In the genomic region with DNA sequence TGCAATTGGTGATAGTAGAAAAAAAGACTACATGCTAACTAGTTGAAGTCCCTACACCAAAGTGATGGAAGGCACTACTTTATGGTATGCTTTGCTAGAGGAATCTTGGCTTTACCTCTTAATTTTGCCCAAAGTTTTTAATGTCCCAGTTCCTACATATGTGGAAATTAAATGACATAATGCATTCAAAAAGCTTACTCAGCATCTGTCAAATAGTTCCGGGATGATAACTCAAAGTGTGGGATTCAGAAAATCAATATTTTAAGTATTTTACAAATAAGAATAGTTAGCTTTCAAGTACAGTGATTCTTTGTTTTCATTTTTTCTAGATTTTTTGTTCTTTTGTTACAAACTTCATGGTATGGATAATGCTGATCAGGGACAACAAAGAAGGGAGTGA, we compare ENCODE assay signal across 29 cellular contexts.
"Had no signal": no experiment of that assay in that cellular context is flagged by ENCODE, and none has a peak within 500 bp of the region (broad histone marks: within the 10 kb centered on the region; RNA-seq: fewer than 3 reads in every experiment).

No MANE protein-coding gene starts in this region.

- DNase-seq: colonic mucosa; cortex of kidney; dermis blood vessel endothelial cell; dorsolateral prefrontal cortex; effector CD4-positive, alpha-beta T cell; effector CD8-positive, alpha-beta T cell; effector memory CD4-positive, alpha-beta T cell; effector memory CD8-positive, alpha-beta T cell; endodermal cell; erythroblast; esophagus squamous epithelium; foreskin fibroblast; foreskin keratinocyte; foreskin melanocyte; gastrocnemius medialis; glutamatergic neuron; head of caudate nucleus; heart left ventricle; heart right ventricle had no signal

- H3K9me3 Mint-ChIP-seq: endodermal cell had no signal

- H3K9me3 ChIP-seq: colonic mucosa, esophagus muscularis mucosa, esophagus squamous epithelium, gastrocnemius medialis, gastroesophageal sphincter, heart left ventricle, heart right ventricle had no signal

- H3K79me2 ChIP-seq: hepatocyte had no signal

- H3K27ac Mint-ChIP-seq: dendritic cell treated with granulocyte-macrophage colony-stimulating factor and Interleukin-4, amounts not matched to agents 40 ng/mL and 50 ng/mL, for 4 days; effector memory CD8-positive, alpha-beta T cell; endodermal cell had no signal

- H3K4me3 Mint-ChIP-seq: dendritic cell treated with granulocyte-macrophage colony-stimulating factor and Interleukin-4, amounts not matched to agents 40 ng/mL and 50 ng/mL, for 4 days; effector memory CD8-positive, alpha-beta T cell; endodermal cell had no signal

- H3K27me3 ChIP-seq: colonic mucosa, dorsolateral prefrontal cortex, esophagus muscularis mucosa, esophagus squamous epithelium, foreskin keratinocyte, gastrocnemius medialis, gastroesophageal sphincter, heart left ventricle, heart right ventricle, hepatocyte had no signal

- H3K4me3 ChIP-seq: colonic mucosa, coronary artery, dorsolateral prefrontal cortex, esophagus muscularis mucosa, esophagus squamous epithelium, gastrocnemius medialis, gastroesophageal sphincter, heart left ventricle, heart right ventricle, hepatocyte had no signal

- H3K4me1 ChIP-seq: colonic mucosa, esophagus muscularis mucosa, esophagus squamous epithelium, foreskin keratinocyte, gastrocnemius medialis, gastroesophageal sphincter, heart left ventricle, heart right ventricle had no signal

- H3K27me3 Mint-ChIP-seq: dendritic cell treated with granulocyte-macrophage colony-stimulating factor and Interleukin-4, amounts not matched to agents 40 ng/mL and 50 ng/mL, for 4 days; effector memory CD8-positive, alpha-beta T cell had no signal

- H3K36me3 ChIP-seq: colonic mucosa, esophagus muscularis mucosa, esophagus squamous epithelium, gastrocnemius medialis, gastroesophageal sphincter, heart left ventricle, heart right ventricle had no signal

- H3K4me2 ChIP-seq: hepatocyte had no signal

- H2AFZ ChIP-seq: hepatocyte had no signal

- FAIRE-seq: endometrium, endothelial cell of umbilical vein, frontal cortex had no signal

- ATAC-seq: effector memory CD8-positive, alpha-beta T cell; esophagus mucosa; foreskin keratinocyte; gastrocnemius medialis; gastroesophageal sphincter; heart left ventricle; heart right ventricle had no signal

- H3K27ac ChIP-seq: colonic mucosa, coronary artery, dorsolateral prefrontal cortex, epithelial cell of prostate, esophagus muscularis mucosa, esophagus squamous epithelium, foreskin keratinocyte, gastrocnemius medialis, gastroesophageal sphincter, heart left ventricle, heart right ventricle, hepatocyte had no signal
